18 cellular contexts compared by ENCODE assay signal in genomic region chr14:102461490-102462317, GRCh38. TPM values are rescaled to one million over a fixed set of nuclear protein-coding genes. Genes with fewer than 3 reads are reported as not detected.
DNase-seq lines count a peak whose midpoint lies in the region; ATAC-seq and TF ChIP-seq lines count a peak whose summit lies in the region.
"Had no signal": no experiment of that assay in that cellular context is flagged by ENCODE, and none has a peak within 500 bp of the region (broad histone marks: within the 10 kb centered on the region; RNA-seq: fewer than 3 reads in every experiment).

No MANE protein-coding gene starts in this region.

- ATAC-seq in activated CD4-positive, alpha-beta T cell treated with anti-CD3 and anti-CD28 coated beads for 36 hours: no peak
- ATAC-seq in stimulated activated effector memory CD8-positive, alpha-beta T cell treated with anti-CD3 and anti-CD28 coated beads, Interleukin-12 subunit alpha, Interleukin-12 subunit beta, amount 100 ng/mL, for 72 hours: no peak
- ATAC-seq in HG03457 (IDR thresholded peaks at IDR 0.05; ENCODE audit: unreplicated experiment) (no peak), HG03469 (IDR thresholded peaks at IDR 0.05; ENCODE audit: unreplicated experiment) (no peak)

- H3K36me3 ChIP-seq in left ventricle myocardium inferior: peaks cover 35% of the 10 kb centered on the region
- H3K36me3 ChIP-seq: uterus had no signal

- H3K36me3 Mint-ChIP-seq in activated CD4-positive, alpha-beta T cell treated with anti-CD3 and anti-CD28 coated beads for 36 hours (ENCODE audit: low read depth): peaks cover 10% of the 10 kb centered on the region
- peaks cover 8% of the 10 kb centered on the region for H3K36me3 Mint-ChIP-seq in stimulated activated effector memory CD8-positive, alpha-beta T cell treated with anti-CD3 and anti-CD28 coated beads, Interleukin-12 subunit alpha, Interleukin-12 subunit beta, amount 100 ng/mL, for 72 hours

- no peaks in the 10 kb centered on the region for H3K27me3 ChIP-seq in left ventricle myocardium inferior (ENCODE audit: low read depth)
- H3K27me3 ChIP-seq: uterus had no signal

- H3K9me3 ChIP-seq in left ventricle myocardium inferior (replicated peaks): no peaks in the 10 kb centered on the region
- H3K9me3 ChIP-seq: uterus had no signal

- no peaks in the 10 kb centered on the region for H3K9me3 Mint-ChIP-seq in activated CD4-positive, alpha-beta T cell treated with anti-CD3 and anti-CD28 coated beads for 36 hours (ENCODE audit: low read depth)
- H3K9me3 Mint-ChIP-seq in stimulated activated effector memory CD8-positive, alpha-beta T cell treated with anti-CD3 and anti-CD28 coated beads, Interleukin-12 subunit alpha, Interleukin-12 subunit beta, amount 100 ng/mL, for 72 hours: no peaks in the 10 kb centered on the region
- H3K9me3 Mint-ChIP-seq: CD14-positive monocyte, endodermal cell, naive B cell had no signal

- CTCF ChIA-PET in activated CD4-positive, alpha-beta T cell treated with anti-CD3 and anti-CD28 coated beads for 36 hours (lab: Charles Lee): interaction anchor here (0.6 kb wide), 1 partner anchor 277 kb away, joined by 3 read pairs; no protein-coding TSS in a partner anchor

- intact Hi-C loops in activated CD4-positive, alpha-beta T cell treated with anti-CD3 and anti-CD28 coated beads for 36 hours (cut with DNase I, micrococcal nuclease): no loop called here
- intact Hi-C loops in left ventricle myocardium inferior (cut with micrococcal nuclease): no loop called here

- no peak overlapping the region for H3K4me3 ChIP-seq in left ventricle myocardium inferior
- H3K4me3 ChIP-seq: uterus had no signal

- no peaks in the 10 kb centered on the region for H3K27me3 Mint-ChIP-seq in activated CD4-positive, alpha-beta T cell treated with anti-CD3 and anti-CD28 coated beads for 36 hours
- H3K27me3 Mint-ChIP-seq: naive B cell had no signal

- no peak overlapping the region for H3K27ac Mint-ChIP-seq in activated CD4-positive, alpha-beta T cell treated with anti-CD3 and anti-CD28 coated beads for 36 hours
- peak overlapping the region; percentile 86 for H3K27ac Mint-ChIP-seq in stimulated activated effector memory CD8-positive, alpha-beta T cell treated with anti-CD3 and anti-CD28 coated beads, Interleukin-12 subunit alpha, Interleukin-12 subunit beta, amount 100 ng/mL, for 72 hours
- H3K27ac Mint-ChIP-seq: endodermal cell had no signal

- H3K4me3 Mint-ChIP-seq in activated CD4-positive, alpha-beta T cell treated with anti-CD3 and anti-CD28 coated beads for 36 hours: no peak overlapping the region
- H3K4me3 Mint-ChIP-seq in stimulated activated effector memory CD8-positive, alpha-beta T cell treated with anti-CD3 and anti-CD28 coated beads, Interleukin-12 subunit alpha, Interleukin-12 subunit beta, amount 100 ng/mL, for 72 hours: no peak overlapping the region
- H3K4me3 Mint-ChIP-seq: CD14-positive monocyte, endodermal cell, naive B cell had no signal

- H3K4me1 Mint-ChIP-seq in activated CD4-positive, alpha-beta T cell treated with anti-CD3 and anti-CD28 coated beads for 36 hours: peaks cover 5% of the 10 kb centered on the region
- peaks cover 12% of the 10 kb centered on the region for H3K4me1 Mint-ChIP-seq in stimulated activated effector memory CD8-positive, alpha-beta T cell treated with anti-CD3 and anti-CD28 coated beads, Interleukin-12 subunit alpha, Interleukin-12 subunit beta, amount 100 ng/mL, for 72 hours
- H3K4me1 Mint-ChIP-seq: CD14-positive monocyte, endodermal cell, naive B cell had no signal

- H3K4me1 ChIP-seq in left ventricle myocardium inferior: peaks cover 14% of the 10 kb centered on the region
- H3K4me1 ChIP-seq: parathyroid adenoma, uterus had no signal

- POLR2A ChIA-PET in activated CD4-positive, alpha-beta T cell treated with anti-CD3 and anti-CD28 coated beads for 36 hours (lab: Charles Lee): interaction anchor here (0.6 kb wide), 1 partner anchor 491 kb away, joined by 5 read pairs; no protein-coding TSS in a partner anchor

- peak; percentile 10 for DNase-seq in activated CD4-positive, alpha-beta T cell treated with anti-CD3 and anti-CD28 coated beads for 36 hours
- no peak for DNase-seq in activated CD4-positive, alpha-beta T cell treated with anti-CD3 and anti-CD28 coated beads for 48 hours
- DNase-seq in left ventricle myocardium inferior (no peak), globus pallidus (ENCODE audit: low spot score) (no peak)
- no peak for DNase-seq in stimulated activated effector memory CD8-positive, alpha-beta T cell treated with anti-CD3 and anti-CD28 coated beads, Interleukin-12 subunit alpha, Interleukin-12 subunit beta, amount 100 ng/mL, for 72 hours (ENCODE audit: low spot score in 2 of 2)
- DNase-seq: activated naive CD4-positive, alpha-beta T cell treated with anti-CD3 and anti-CD28 coated beads, Interleukin-2, amount 50 U/mL, for 16 hours; DMS79 treated with DMSO at 0.1 percent for 48 hours; endodermal cell; naive B cell; NCI-H1436; NCI-H446; stimulated activated naive CD4-positive, alpha-beta T cell treated with Interleukin-2 at 50 U/mL for 16 hours; uterus had no signal

- no peak for TF ChIP-seq CTCF in left ventricle myocardium inferior (IDR thresholded peaks at IDR 0.05; ENCODE audit: borderline replicate concordance)

- H3K27ac ChIP-seq in angular gyrus (ENCODE audit: low read depth, low read length): peak overlapping the region; percentile 68
- H3K27ac ChIP-seq in left ventricle myocardium inferior (replicated peaks): peak overlapping the region; percentile 81
- H3K27ac ChIP-seq: parathyroid adenoma, uterus had no signal

RNA-seq across cellular contexts. Expression of gene ANKRD9, which starts 47.9 kb away (rescaled TPM):
- total RNA-seq in activated CD4-positive, alpha-beta T cell treated with anti-CD3 and anti-CD28 coated beads for 36 hours: 1 to 10 TPM; 4.8 to 9.3 TPM
- total RNA-seq in left ventricle myocardium inferior: 158 TPM

Comparison
In these comparisons a context has a peak if more than half of its experiments do, and no peak if none do; other contexts are left out.
1. RNA of gene ANKRD9, which starts 47.9 kb away (total RNA-seq): 158 TPM in left ventricle myocardium inferior (single experiment); 4.8 to 9.3 TPM in activated CD4-positive, alpha-beta T cell treated with anti-CD3 and anti-CD28 coated beads for 36 hours; every median in the first group is over 10 times any median in the second.